ENCODE assay signal across 14 cellular contexts in genomic region chr12:133106253-133106652, GRCh38. TPM values are rescaled to one million over a fixed set of nuclear protein-coding genes. Genes with fewer than 3 reads are reported as not detected.
DNase-seq lines count a peak whose midpoint lies in the region; ATAC-seq and TF ChIP-seq lines count a peak whose summit lies in the region.
"Had no signal": no experiment of that assay in that cellular context is flagged by ENCODE, and none has a peak within 500 bp of the region (broad histone marks: within the 10 kb centered on the region; RNA-seq: fewer than 3 reads in every experiment).

No MANE protein-coding gene starts in this region.

- no peak for DNase-seq in activated naive CD8-positive, alpha-beta T cell treated with anti-CD3 and anti-CD28 coated beads for 36 hours
- DNase-seq in T-helper 17 cell = no peak
- peak; percentile 26 for DNase-seq in fibroblast of pulmonary artery (ENCODE audit: low read depth)
- DNase-seq in thoracic aorta (ENCODE audit: low spot score) = no peak
- no peak for DNase-seq in islet precursor cell
- DNase-seq in NCI-H446 treated with DMSO at 0.1 percent for 48 hours (lab: John Stamatoyannopoulos, UW) = no peak
- DNase-seq: activated naive CD4-positive, alpha-beta T cell treated with Interleukin-2 at 50 U/mL for 16 hours; DND-41; NCI-H2029 treated with DMSO at 0.1 percent for 48 hours; SK-N-SH had no signal

- H3K4me3 ChIP-seq in fibroblast of pulmonary artery (replicated peaks; ENCODE audit: low read depth, low read length) = no peak overlapping the region
- H3K4me3 ChIP-seq in thoracic aorta = peak overlapping the region; percentile 4
- H3K4me3 ChIP-seq: tibial nerve had no signal

- ATAC-seq in T-helper 17 cell (no peak), thoracic aorta (ENCODE audit: insufficient number of reproducible peaks, low FRiP score, low read depth) (no peak), HG03439 (IDR thresholded peaks at IDR 0.05; ENCODE audit: unreplicated experiment) (no peak)

- H3K27me3 ChIP-seq in thoracic aorta (replicated peaks; ENCODE audit: insufficient read depth) = no peaks in the 10 kb centered on the region
- H3K27me3 ChIP-seq: tibial nerve had no signal

- H3K27ac Mint-ChIP-seq in activated naive CD8-positive, alpha-beta T cell = no peak overlapping the region
- H3K27ac Mint-ChIP-seq in activated naive CD8-positive, alpha-beta T cell treated with anti-CD3 and anti-CD28 coated beads for 36 hours = no peak overlapping the region
- H3K27ac Mint-ChIP-seq in T-helper 17 cell = peak overlapping the region; percentile 5

- H3K9me3 Mint-ChIP-seq in activated naive CD8-positive, alpha-beta T cell (ENCODE audit: low read depth) = peaks cover 31% of the 10 kb centered on the region
- peaks cover 70% of the 10 kb centered on the region for H3K9me3 Mint-ChIP-seq in activated naive CD8-positive, alpha-beta T cell treated with anti-CD3 and anti-CD28 coated beads for 36 hours

- H3K36me3 Mint-ChIP-seq in activated naive CD8-positive, alpha-beta T cell = peaks cover 62% of the 10 kb centered on the region
- H3K36me3 Mint-ChIP-seq in activated naive CD8-positive, alpha-beta T cell treated with anti-CD3 and anti-CD28 coated beads for 36 hours = peaks cover 94% of the 10 kb centered on the region
- peaks cover 10% of the 10 kb centered on the region for H3K36me3 Mint-ChIP-seq in T-helper 17 cell (ENCODE audit: low read depth)

- peak overlapping the region; percentile 20 for H3K4me3 Mint-ChIP-seq in activated naive CD8-positive, alpha-beta T cell
- H3K4me3 Mint-ChIP-seq in activated naive CD8-positive, alpha-beta T cell treated with anti-CD3 and anti-CD28 coated beads for 36 hours = no peak overlapping the region
- no peak overlapping the region for H3K4me3 Mint-ChIP-seq in T-helper 17 cell
- H3K4me3 Mint-ChIP-seq: central memory CD8-positive, alpha-beta T cell had no signal

- H3K9me3 ChIP-seq in T-helper 17 cell (ENCODE audit: control insufficient read depth, low read length, poor library complexity, severe bottlenecking) (peaks cover 58% of the 10 kb centered on the region), thoracic aorta (peaks cover 100% of the 10 kb centered on the region)

- no peak overlapping the region for H3K27ac ChIP-seq in thoracic aorta
- H3K27ac ChIP-seq: tibial nerve had no signal

- peaks cover 64% of the 10 kb centered on the region for H3K36me3 ChIP-seq in thoracic aorta

- H3K4me1 ChIP-seq in thoracic aorta (ENCODE audit: control insufficient read depth in 1 of 2, low read depth in 2 of 2) = no peaks in the 10 kb centered on the region
- H3K4me1 ChIP-seq: tibial nerve had no signal

- H3K27me3 Mint-ChIP-seq in activated naive CD8-positive, alpha-beta T cell = no peaks in the 10 kb centered on the region
- H3K27me3 Mint-ChIP-seq in activated naive CD8-positive, alpha-beta T cell treated with anti-CD3 and anti-CD28 coated beads for 36 hours = no peaks in the 10 kb centered on the region
- no peaks in the 10 kb centered on the region for H3K27me3 Mint-ChIP-seq in T-helper 17 cell
- H3K27me3 Mint-ChIP-seq: central memory CD8-positive, alpha-beta T cell had no signal

- no peak for TF ChIP-seq CTCF in fibroblast of pulmonary artery (IDR thresholded peaks at IDR 0.05; ENCODE audit: low read length, missing control alignments)
- no peak for TF ChIP-seq CTCF in thoracic aorta (IDR thresholded peaks at IDR 0.05)

- no peaks in the 10 kb centered on the region for H3K4me1 Mint-ChIP-seq in activated naive CD8-positive, alpha-beta T cell (ENCODE audit: low read depth)
- peaks cover 1% of the 10 kb centered on the region for H3K4me1 Mint-ChIP-seq in activated naive CD8-positive, alpha-beta T cell treated with anti-CD3 and anti-CD28 coated beads for 36 hours
- no peaks in the 10 kb centered on the region for H3K4me1 Mint-ChIP-seq in T-helper 17 cell
- H3K4me1 Mint-ChIP-seq: central memory CD8-positive, alpha-beta T cell had no signal

RNA-seq across cellular contexts. Expression of gene ZNF891, which starts 23.8 kb away (rescaled TPM):
- total RNA-seq in activated naive CD8-positive, alpha-beta T cell treated with anti-CD3 and anti-CD28 coated beads for 36 hours = 1 to 10 TPM; 1.4 TPM
- total RNA-seq in T-helper 17 cell (1 to 10 TPM; 3.1 to 4.0 TPM), thoracic aorta (1 to 10 TPM; 4.3 to 5.4 TPM)

RNA-seq across cellular contexts. Expression of gene ZNF10, which starts 24.2 kb away (rescaled TPM):
- 1 to 10 TPM; 4.8 to 7.2 TPM for total RNA-seq in activated naive CD8-positive, alpha-beta T cell treated with anti-CD3 and anti-CD28 coated beads for 36 hours
- total RNA-seq in T-helper 17 cell (10 to 100 TPM; 17.8 to 31.9 TPM), thoracic aorta (10 to 100 TPM; 13.9 to 14.7 TPM)

RNA-seq across cellular contexts. Expression of gene ZNF140, which starts 25.5 kb away (rescaled TPM):
- total RNA-seq in activated naive CD8-positive, alpha-beta T cell treated with anti-CD3 and anti-CD28 coated beads for 36 hours = 10 to 100 TPM; 17.0 TPM
- total RNA-seq in T-helper 17 cell (10 to 100 TPM; 10.9 to 15.8 TPM), thoracic aorta (10 to 100 TPM in 1 of 2 donors, 1 to 10 TPM in 1; 5.0 to 16.2 TPM)
